ENCODE assay signal across 19 cellular contexts in the genomic region with DNA sequence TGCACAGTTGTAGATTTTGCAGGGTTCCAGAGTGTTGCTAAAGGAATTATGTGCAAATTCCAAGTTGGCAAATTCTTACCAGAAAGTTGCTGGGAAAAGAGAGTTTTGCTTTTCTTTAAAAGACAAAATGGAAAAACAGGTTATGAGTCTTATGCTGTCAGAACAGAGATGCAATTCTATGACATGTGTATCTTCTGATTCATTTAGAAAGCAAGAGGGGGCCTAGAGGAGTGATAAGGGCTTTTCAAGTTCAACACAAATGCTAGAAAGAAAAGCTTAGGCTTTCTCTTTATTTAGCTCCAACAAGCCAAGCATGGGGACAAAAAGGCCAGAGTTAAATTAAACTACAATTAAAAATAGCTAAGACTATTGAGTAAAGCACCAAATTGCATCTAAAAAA.
DNase-seq lines count a peak whose midpoint lies in the region; ATAC-seq and TF ChIP-seq lines count a peak whose summit lies in the region.
"Had no signal": no experiment of that assay in that cellular context is flagged by ENCODE, and none has a peak within 500 bp of the region (broad histone marks: within the 10 kb centered on the region; RNA-seq: fewer than 3 reads in every experiment).

No MANE protein-coding gene starts in this region.

- ATAC-seq in activated CD4-positive, alpha-beta T cell treated with anti-CD3 and anti-CD28 coated beads for 36 hours: peak; percentile 88
- ATAC-seq in HG02885 (IDR thresholded peaks at IDR 0.05; ENCODE audit: poor library complexity, unreplicated experiment) (peak; percentile 80), left lung (no peak)
- ATAC-seq: Right ventricle myocardium inferior had no signal

- H3K27ac ChIP-seq in left lung: no peak overlapping the region
- H3K27ac ChIP-seq: 22Rv1, BLaER1, SK-N-MC had no signal

- H3K9me3 Mint-ChIP-seq in activated CD4-positive, alpha-beta T cell treated with anti-CD3 and anti-CD28 coated beads for 36 hours (ENCODE audit: low read depth): no peaks in the 10 kb centered on the region
- no peaks in the 10 kb centered on the region for H3K9me3 Mint-ChIP-seq in T-helper 2 cell treated with Interferon-gamma antibody and Interleukin-4, amounts not matched to agents 5 μg/mL and 100 μg/mL, for 36 hours
- no peaks in the 10 kb centered on the region for H3K9me3 Mint-ChIP-seq in endothelial cell (ENCODE audit: unreplicated experiment)
- H3K9me3 Mint-ChIP-seq: CD8-positive, alpha-beta memory T cell had no signal

- TF ChIP-seq CTCF in GM20000 (IDR thresholded peaks at IDR 0.05; ENCODE audit: extremely low read depth, missing control alignments) (no peak), endothelial cell (IDR thresholded peaks at IDR 0.05; ENCODE audit: unreplicated experiment) (no peak), left lung (IDR thresholded peaks at IDR 0.05) (no peak)

- no peak overlapping the region for H3K4me3 ChIP-seq in left lung
- H3K4me3 ChIP-seq: BLaER1, MG63, SK-N-MC had no signal

- peaks cover 14% of the 10 kb centered on the region for H3K4me1 Mint-ChIP-seq in activated CD4-positive, alpha-beta T cell treated with anti-CD3 and anti-CD28 coated beads for 36 hours
- H3K4me1 Mint-ChIP-seq in T-helper 2 cell treated with Interferon-gamma antibody and Interleukin-4, amounts not matched to agents 5 μg/mL and 100 μg/mL, for 36 hours (ENCODE audit: low read depth): peaks cover 3% of the 10 kb centered on the region
- no peaks in the 10 kb centered on the region for H3K4me1 Mint-ChIP-seq in endothelial cell (ENCODE audit: unreplicated experiment)
- H3K4me1 Mint-ChIP-seq: CD8-positive, alpha-beta memory T cell had no signal

- no peaks in the 10 kb centered on the region for H3K36me3 ChIP-seq in left lung
- H3K36me3 ChIP-seq: BLaER1, MG63 had no signal

- DNase-seq in activated CD4-positive, alpha-beta T cell treated with anti-CD3 and anti-CD28 coated beads for 36 hours: no peak
- no peak for DNase-seq in activated CD4-positive, alpha-beta T cell treated with anti-CD3 and anti-CD28 coated beads for 4 hours
- DNase-seq in GM20000 (ENCODE audit: low spot score): peak; percentile 35
- DNase-seq in superior temporal gyrus (ENCODE audit: extremely low spot score): peak; percentile 20
- DNase-seq in T-helper 2 cell treated with Interferon-gamma antibody and Interleukin-4, amounts not matched to agents 5 μg/mL and 100 μg/mL, for 36 hours (ENCODE audit: low spot score): no peak
- DNase-seq in endothelial cell (ENCODE audit: low spot score): no peak
- no peak for DNase-seq in left lung
- DNase-seq: CD8-positive, alpha-beta memory T cell; H9; MG63; NCI-H1105; NCI-H187; NCI-H446 treated with DMSO at 0.1 percent for 48 hours; NCI-H748 treated with DMSO at 0.1 percent for 48 hours had no signal

- H3K27me3 ChIP-seq in left lung: no peaks in the 10 kb centered on the region
- H3K27me3 ChIP-seq: BLaER1, MG63 had no signal

- POLR2A ChIA-PET in activated CD4-positive, alpha-beta T cell treated with anti-CD3 and anti-CD28 coated beads for 36 hours (lab: Charles Lee): no interaction called here

- no peaks in the 10 kb centered on the region for H3K36me3 Mint-ChIP-seq in activated CD4-positive, alpha-beta T cell treated with anti-CD3 and anti-CD28 coated beads for 36 hours (ENCODE audit: low read depth)
- H3K36me3 Mint-ChIP-seq in T-helper 2 cell treated with Interferon-gamma antibody and Interleukin-4, amounts not matched to agents 5 μg/mL and 100 μg/mL, for 36 hours (ENCODE audit: low read depth): no peaks in the 10 kb centered on the region
- H3K36me3 Mint-ChIP-seq in endothelial cell (ENCODE audit: low read depth, unreplicated experiment): no peaks in the 10 kb centered on the region
- H3K36me3 Mint-ChIP-seq: CD8-positive, alpha-beta memory T cell had no signal

- H3K27me3 Mint-ChIP-seq in activated CD4-positive, alpha-beta T cell treated with anti-CD3 and anti-CD28 coated beads for 36 hours: peaks cover 2% of the 10 kb centered on the region
- no peaks in the 10 kb centered on the region for H3K27me3 Mint-ChIP-seq in T-helper 2 cell treated with Interferon-gamma antibody and Interleukin-4, amounts not matched to agents 5 μg/mL and 100 μg/mL, for 36 hours (ENCODE audit: low read depth)
- no peaks in the 10 kb centered on the region for H3K27me3 Mint-ChIP-seq in endothelial cell (ENCODE audit: unreplicated experiment)

- no peak overlapping the region for H3K27ac Mint-ChIP-seq in activated CD4-positive, alpha-beta T cell treated with anti-CD3 and anti-CD28 coated beads for 36 hours
- H3K27ac Mint-ChIP-seq in T-helper 2 cell treated with Interferon-gamma antibody and Interleukin-4, amounts not matched to agents 5 μg/mL and 100 μg/mL, for 36 hours: no peak overlapping the region
- H3K27ac Mint-ChIP-seq in endothelial cell (ENCODE audit: unreplicated experiment): no peak overlapping the region
- H3K27ac Mint-ChIP-seq: CD8-positive, alpha-beta memory T cell; H9 had no signal

- intact Hi-C loops in activated CD4-positive, alpha-beta T cell treated with anti-CD3 and anti-CD28 coated beads for 36 hours (cut with DNase I, micrococcal nuclease): loop anchor here in 1 of 2 experiments (1.0 kb wide), 1 partner anchor 49 kb away; no protein-coding TSS in a partner anchor
- intact Hi-C loops in left lung (cut with DNase I): no loop called here

- no peaks in the 10 kb centered on the region for H3K4me1 ChIP-seq in left lung
- H3K4me1 ChIP-seq: BLaER1 had no signal

- CTCF ChIA-PET in activated CD4-positive, alpha-beta T cell treated with anti-CD3 and anti-CD28 coated beads for 36 hours (lab: Charles Lee): interaction anchor here (1.5 kb wide), 1 partner anchor 24 kb away, joined by 3 read pairs; no protein-coding TSS in a partner anchor

- H3K9me3 ChIP-seq in left lung: no peaks in the 10 kb centered on the region
- H3K9me3 ChIP-seq: BLaER1, MG63 had no signal

- no peak overlapping the region for H3K4me3 Mint-ChIP-seq in activated CD4-positive, alpha-beta T cell treated with anti-CD3 and anti-CD28 coated beads for 36 hours
- no peak overlapping the region for H3K4me3 Mint-ChIP-seq in T-helper 2 cell treated with Interferon-gamma antibody and Interleukin-4, amounts not matched to agents 5 μg/mL and 100 μg/mL, for 36 hours
- H3K4me3 Mint-ChIP-seq in endothelial cell (ENCODE audit: unreplicated experiment): no peak overlapping the region
- H3K4me3 Mint-ChIP-seq: CD8-positive, alpha-beta memory T cell; H9 had no signal

Comparison
In these comparisons a context has a peak if more than half of its experiments do, and no peak if none do; other contexts are left out.
1. DNase-seq: peak in GM20000 (single experiment) and superior temporal gyrus (single experiment); none in activated CD4-positive, alpha-beta T cell treated with anti-CD3 and anti-CD28 coated beads for 36 hours (single experiment), activated CD4-positive, alpha-beta T cell treated with anti-CD3 and anti-CD28 coated beads for 4 hours (0 of 2), T-helper 2 cell treated with Interferon-gamma antibody and Interleukin-4, amounts not matched to agents 5 μg/mL and 100 μg/mL, for 36 hours (single experiment), endothelial cell (single experiment) and left lung (0 of 2).